Comparison of ENCODE assay signal across 9 cellular contexts in the genomic region with DNA sequence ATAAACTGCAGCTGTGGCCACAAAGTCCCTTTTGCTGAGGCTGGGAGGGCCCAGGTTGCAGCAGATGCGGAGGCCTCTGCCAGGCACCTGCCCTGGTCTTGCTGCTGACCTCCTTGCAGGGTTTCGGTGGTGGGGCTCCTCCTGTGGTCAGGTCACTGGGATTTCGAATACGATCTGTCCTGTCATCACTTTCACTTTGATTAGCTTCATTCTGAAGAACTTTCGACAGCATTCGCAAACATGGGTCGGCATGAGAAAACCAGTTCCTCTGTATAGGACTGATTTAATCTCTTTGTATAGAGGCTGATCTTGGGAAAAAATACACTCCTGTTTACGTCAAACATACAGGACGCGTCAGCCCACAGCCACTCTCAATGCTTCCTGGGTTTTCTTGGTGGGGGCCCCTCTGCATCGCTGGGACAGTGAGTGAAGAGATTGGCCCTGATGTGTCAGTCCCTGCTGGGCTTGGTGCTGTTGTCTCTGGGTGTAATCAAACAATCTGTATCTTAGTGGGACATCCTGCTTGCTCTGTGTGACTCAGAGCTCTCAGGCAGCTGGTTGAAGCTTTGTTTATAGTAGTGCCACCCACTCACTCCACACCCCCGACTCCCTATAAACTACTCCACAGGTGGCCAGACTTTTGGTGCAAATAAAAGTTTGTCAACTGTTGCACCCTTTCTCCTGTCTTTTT.
A peak's percentile ranks its signal among the peaks of the same experiment; 100 is the strongest.
DNase-seq lines count a peak whose midpoint lies in the region; ATAC-seq lines count a peak whose summit lies in the region.
"Had no signal": no experiment of that assay in that cellular context is flagged by ENCODE, and none has a peak within 500 bp of the region (broad histone marks: within the 10 kb centered on the region; RNA-seq: fewer than 3 reads in every experiment).

No MANE protein-coding gene starts in this region.

- no peaks in the 10 kb centered on the region for H3K36me3 ChIP-seq in KOPT-K1 (ENCODE audit: insufficient read depth, low read length)
- H3K36me3 ChIP-seq: pancreas had no signal

- H3K27ac ChIP-seq in KOPT-K1 (ENCODE audit: low read depth, low read length, poor library complexity, severe bottlenecking), result peak overlapping the region; percentile 80
- H3K27ac ChIP-seq: pancreas had no signal

- ATAC-seq in GM21529 (IDR thresholded peaks at IDR 0.05; ENCODE audit: unreplicated experiment), result peak; percentile 84
- ATAC-seq in left ventricle myocardium superior, result no peak

- DNase-seq in Daoy (ENCODE audit: low read depth) (peak; percentile 77), islet precursor cell (peak; percentile 81), NCI-H446 (lab: John Stamatoyannopoulos, UW) (no peak), left ventricle myocardium superior (no peak)
- peak; percentile 71 for DNase-seq in activated CD8-positive, alpha-beta memory T cell treated with anti-CD3 and anti-CD28 coated beads, Interleukin-2, amount 50 U/mL, for 4 hours
- peak; percentile 59 for DNase-seq in stimulated activated CD8-positive, alpha-beta memory T cell treated with anti-CD3 and anti-CD28 coated beads, Interleukin-4, amount 100 ng/mL, for 24 hours (ENCODE audit: low read depth)
- DNase-seq: pancreas had no signal

- H3K9me3 ChIP-seq in KOPT-K1 (ENCODE audit: insufficient read depth, low read length, poor library complexity, severe bottlenecking), result no peaks in the 10 kb centered on the region
- H3K9me3 ChIP-seq: pancreas had no signal

- intact Hi-C loops in left ventricle myocardium superior (cut with micrococcal nuclease), result no loop called here

Comparison
In these comparisons a context has a peak if more than half of its experiments do, and no peak if none do; other contexts are left out.
1. DNase-seq: peak in Daoy (single experiment), activated CD8-positive, alpha-beta memory T cell treated with anti-CD3 and anti-CD28 coated beads, Interleukin-2, amount 50 U/mL, for 4 hours (single experiment), islet precursor cell (single experiment) and stimulated activated CD8-positive, alpha-beta memory T cell treated with anti-CD3 and anti-CD28 coated beads, Interleukin-4, amount 100 ng/mL, for 24 hours (single experiment); none in NCI-H446 (0 of 2) and left ventricle myocardium superior (single experiment).